In genomic region chr10:48670978-48671913, GRCh38 we compare ENCODE assay signal across 12 cellular contexts. TPM values are rescaled to one million over a fixed set of nuclear protein-coding genes. Genes with fewer than 3 reads are reported as not detected.
DNase-seq lines count a peak whose midpoint lies in the region; ATAC-seq and TF ChIP-seq lines count a peak whose summit lies in the region.
"Had no signal": no experiment of that assay in that cellular context is flagged by ENCODE, and none has a peak within 500 bp of the region (broad histone marks: within the 10 kb centered on the region; RNA-seq: fewer than 3 reads in every experiment).

No MANE protein-coding gene starts in this region.

- H3K4me3 ChIP-seq in BE2C (ENCODE audit: low read depth, low read length) = no peak overlapping the region

- H3K27me3 ChIP-seq in BE2C = no peaks in the 10 kb centered on the region
- no peaks in the 10 kb centered on the region for H3K27me3 ChIP-seq in CD4-positive, alpha-beta T cell (ENCODE audit: control insufficient read depth, insufficient read depth, low read length)

- ATAC-seq in GM19463 (IDR thresholded peaks at IDR 0.05; ENCODE audit: unreplicated experiment) (peak; percentile 56), HG03196 (IDR thresholded peaks at IDR 0.05; ENCODE audit: unreplicated experiment) (peak; percentile 51)
- no peak for ATAC-seq in CD4-positive, alpha-beta T cell (ENCODE audit: poor library complexity)

- H3K4me1 Mint-ChIP-seq in glutamatergic neuron (ENCODE audit: low read depth, unreplicated experiment) = no peaks in the 10 kb centered on the region
- no peaks in the 10 kb centered on the region for H3K4me1 Mint-ChIP-seq in CD4-positive, alpha-beta T cell (ENCODE audit: low read depth)

- H3K9me3 ChIP-seq in BE2C = no peaks in the 10 kb centered on the region
- H3K9me3 ChIP-seq in CD4-positive, alpha-beta T cell (ENCODE audit: control insufficient read depth, low read length) = no peaks in the 10 kb centered on the region

- POLR2A ChIA-PET in GM10248 (lab: Yijun Ruan, JAX) = interaction anchor here (0.7 to 2.2 kb wide), 2 partner anchors 13 to 26 kb away, joined by 3 to 12 read pairs; partner anchors contain the start of gene WDFY4
- POLR2A ChIA-PET in CD4-positive, alpha-beta T cell (lab: Charles Lee) = no interaction called here

- DNase-seq in GM10248 (ENCODE audit: extremely low spot score) (peak; percentile 85), glutamatergic neuron (peak; percentile 53), NCI-H1105 (lab: John Stamatoyannopoulos, UW) (no peak), occipital lobe (lab: John Stamatoyannopoulos, UW) (no peak), BE2C (no peak)
- DNase-seq in CD4-positive, alpha-beta T cell = no peak
- DNase-seq: caudate nucleus, DND-41 had no signal

- TF ChIP-seq CTCF in GM10248 (IDR thresholded peaks at IDR 0.05; ENCODE audit: control extremely low read depth, extremely low read depth, low read depth, missing control alignments) (no peak), glutamatergic neuron (IDR thresholded peaks at IDR 0.05; ENCODE audit: partially characterized antibody, unreplicated experiment) (no peak), BE2C (IDR thresholded peaks at IDR 0.05; ENCODE audit: low read depth, low read length) (no peak)
- no peak for TF ChIP-seq CTCF in CD4-positive, alpha-beta T cell (IDR thresholded peaks at IDR 0.05)

- no peak overlapping the region for H3K27ac ChIP-seq in CD4-positive, alpha-beta T cell (ENCODE audit: low read depth, low read length)

- no peaks in the 10 kb centered on the region for H3K36me3 ChIP-seq in BE2C

- peak overlapping the region; percentile 24 for H3K4me3 Mint-ChIP-seq in glutamatergic neuron (ENCODE audit: unreplicated experiment)
- H3K4me3 Mint-ChIP-seq in CD4-positive, alpha-beta T cell = no peak overlapping the region

- H3K4me1 ChIP-seq in BE2C = no peaks in the 10 kb centered on the region

- peak overlapping the region; percentile 70 for H3K27ac Mint-ChIP-seq in glutamatergic neuron (ENCODE audit: unreplicated experiment)
- H3K27ac Mint-ChIP-seq in CD4-positive, alpha-beta T cell = no peak overlapping the region

- H3K36me3 Mint-ChIP-seq in glutamatergic neuron (ENCODE audit: unreplicated experiment) = no peaks in the 10 kb centered on the region
- H3K36me3 Mint-ChIP-seq in CD4-positive, alpha-beta T cell (ENCODE audit: low read depth) = no peaks in the 10 kb centered on the region
- H3K36me3 Mint-ChIP-seq: naive thymus-derived CD8-positive, alpha-beta T cell had no signal

- CTCF ChIA-PET in GM10248 (lab: Yijun Ruan, JAX) = interaction anchor here (1.1 to 5.8 kb wide), 5 partner anchors 8 to 85 kb away, joined by 3 to 84 read pairs (median 4); no protein-coding TSS in a partner anchor
- CTCF ChIA-PET in CD4-positive, alpha-beta T cell (lab: Charles Lee) = no interaction called here

- H3K9me3 Mint-ChIP-seq in glutamatergic neuron (ENCODE audit: unreplicated experiment) = peaks cover 2% of the 10 kb centered on the region
- H3K9me3 Mint-ChIP-seq in CD4-positive, alpha-beta T cell = no peaks in the 10 kb centered on the region

- H3K27me3 Mint-ChIP-seq in glutamatergic neuron (ENCODE audit: unreplicated experiment) = no peaks in the 10 kb centered on the region
- peaks cover 13% of the 10 kb centered on the region for H3K27me3 Mint-ChIP-seq in CD4-positive, alpha-beta T cell

- intact Hi-C loops in CD4-positive, alpha-beta T cell (cut with DNase I, micrococcal nuclease) = no loop called here

RNA-seq across cellular contexts. Expression of gene WDFY4, which starts 13.4 kb away (rescaled TPM):
- not detected for total RNA-seq in glutamatergic neuron (ENCODE audit: unreplicated experiment)
- 0.94 TPM for total RNA-seq in occipital lobe
- not detected for polyA plus RNA-seq in BE2C (2012; ENCODE audit: insufficient read depth, insufficient read length, low read depth)
- 1 to 10 TPM; 1.3 to 2.5 TPM for total RNA-seq in CD4-positive, alpha-beta T cell
- total RNA-seq: SK-MEL-5 had no signal

Comparison
In these comparisons a context has a peak if more than half of its experiments do, and no peak if none do; other contexts are left out.
1. DNase-seq: peak in GM10248 (single experiment) and glutamatergic neuron (single experiment); none in NCI-H1105 (single experiment), occipital lobe (single experiment), BE2C (single experiment) and CD4-positive, alpha-beta T cell (0 of 10).